In the genomic region with DNA sequence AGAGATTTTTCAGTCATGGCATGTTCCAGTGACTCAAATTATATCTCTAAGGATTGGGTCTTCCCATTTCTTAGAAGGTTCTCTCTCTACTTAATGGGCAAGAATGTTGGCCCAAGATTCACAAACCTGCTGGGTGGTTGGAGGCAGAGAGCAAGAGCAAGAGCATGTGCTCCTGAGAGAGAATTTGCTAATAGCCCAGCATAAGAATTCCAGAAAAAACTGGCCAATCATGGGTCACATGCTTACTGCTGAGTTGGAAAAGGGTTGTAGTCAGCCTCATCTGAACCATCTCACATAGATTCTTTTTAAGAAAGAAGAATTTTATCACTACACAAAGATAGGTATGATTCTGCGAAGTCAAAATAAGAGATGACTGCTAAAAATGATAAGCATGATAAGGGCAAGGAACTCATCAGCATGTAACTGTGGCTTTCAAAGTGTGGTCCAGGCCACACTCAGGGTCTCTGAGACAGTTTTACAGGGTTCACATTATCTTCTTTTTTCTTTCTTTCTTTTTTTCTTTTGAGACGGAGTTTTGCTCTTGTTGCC, we compare ENCODE assay signal across 21 cellular contexts. TPM values are rescaled to one million over a fixed set of nuclear protein-coding genes. Genes with fewer than 3 reads are reported as not detected.
A peak's percentile ranks its signal among the peaks of the same experiment; 100 is the strongest.
DNase-seq lines count a peak whose midpoint lies in the region; ATAC-seq and TF ChIP-seq lines count a peak whose summit lies in the region.
"Had no signal": no experiment of that assay in that cellular context is flagged by ENCODE, and none has a peak within 500 bp of the region (broad histone marks: within the 10 kb centered on the region; RNA-seq: fewer than 3 reads in every experiment).

No MANE protein-coding gene starts in this region.

- WGBS in neuronal stem cell (ENCODE audit: extremely low coverage in 2 of 2, insufficient read length in 2 of 2, insufficient replicate concordance in 1 of 2), 2 donors, result no CpG with 5 or more reads among the region's 2 CpGs

- no peak overlapping the region for H3K27ac ChIP-seq in CD4-positive, alpha-beta T cell (ENCODE audit: low read depth, low read length)
- H3K27ac ChIP-seq in HCT116 (ENCODE audit: low read depth, low read length), result no peak overlapping the region
- H3K27ac ChIP-seq in neuronal stem cell (replicated peaks; ENCODE audit: low read length), result no peak overlapping the region
- H3K27ac ChIP-seq: C4-2B, GM23248, SK-N-MC had no signal

- H3K4me1 ChIP-seq in HCT116 (ENCODE audit: control insufficient read depth in 1 of 2, insufficient read depth in 2 of 2, low read length in 2 of 2), result peaks cover 0 to 29% of the 10 kb centered on the region in 2 experiments; a peak in 3 of 4 replicates
- H3K4me1 ChIP-seq in neuronal stem cell (ENCODE audit: control insufficient read depth in 2 of 2, insufficient read depth in 1 of 2, low read depth in 1 of 2, low read length in 2 of 2), result peaks cover 0 to 2% of the 10 kb centered on the region in 2 donors

- H3K9me3 Mint-ChIP-seq in CD4-positive, alpha-beta T cell, result peaks cover 4% of the 10 kb centered on the region

- CTCF ChIA-PET in CD4-positive, alpha-beta T cell (lab: Charles Lee), result no interaction called here
- CTCF ChIA-PET in HCT116 (lab: Charles Lee), result no interaction called here

- H3K36me3 Mint-ChIP-seq in CD4-positive, alpha-beta T cell (ENCODE audit: low read depth), result no peaks in the 10 kb centered on the region

- no peaks in the 10 kb centered on the region for H4K20me1 ChIP-seq in HCT116 (ENCODE audit: insufficient read depth)

- no peak overlapping the region for H3K4me3 ChIP-seq in HCT116 (replicated peaks in 1 of 2; ENCODE audit: low read depth in 1 of 2, low read length in 2 of 2)
- no peak overlapping the region for H3K4me3 ChIP-seq in choroid plexus epithelial cell (ENCODE audit: low read depth, low read length)
- no peak overlapping the region for H3K4me3 ChIP-seq in neuronal stem cell (ENCODE audit: low read length in 2 of 2)
- H3K4me3 ChIP-seq: GM23248, SK-N-MC had no signal

- H3K4me2 ChIP-seq in HCT116 (ENCODE audit: low read length), result no peak overlapping the region
- H3K4me2 ChIP-seq in neuronal stem cell (ENCODE audit: insufficient read depth, low read length, poor library complexity, severe bottlenecking), result no peak overlapping the region

- H3K36me3 ChIP-seq in HCT116 (ENCODE audit: control insufficient read depth in 1 of 2, insufficient read depth in 2 of 2, low read length in 2 of 2) (no peaks in the 10 kb centered on the region), neuronal stem cell (replicated peaks in 1 of 2; ENCODE audit: control insufficient read depth in 2 of 2, insufficient read depth in 2 of 2, low read length in 2 of 2) (no peaks in the 10 kb centered on the region)

- POLR2A ChIA-PET in CD4-positive, alpha-beta T cell (lab: Charles Lee), result interaction anchor here (0.8 kb wide), 1 partner anchor 17 kb away, joined by 3 read pairs; no protein-coding TSS in a partner anchor
- POLR2A ChIA-PET in HCT116 (lab: Charles Lee), result no interaction called here

- H3K9ac ChIP-seq in HCT116 (ENCODE audit: low read length), result no peak overlapping the region
- H3K9ac ChIP-seq in neuronal stem cell (ENCODE audit: low read depth, low read length, poor library complexity), result no peak overlapping the region
- H3K9ac ChIP-seq: GM23248 had no signal

- peak overlapping the region; percentile 65 for H2AFZ ChIP-seq in HCT116 (ENCODE audit: low read depth, low read length, poor library complexity, severe bottlenecking)
- peak overlapping the region; percentile 6 for H2AFZ ChIP-seq in neuronal stem cell (ENCODE audit: low read length)
- H2AFZ ChIP-seq: GM23248 had no signal

- no peaks in the 10 kb centered on the region for H3K9me2 ChIP-seq in HCT116 (ENCODE audit: insufficient read depth)

- RAD21 ChIA-PET in HCT116 (lab: Charles Lee; ENCODE audit: low non-redundant PET in 1 of 2, low total read pairs in 2 of 2, uncharacterized antibody in 2 of 2, unreplicated experiment in 2 of 2), result no interaction called here

- intact Hi-C loops in CD4-positive, alpha-beta T cell (cut with DNase I, micrococcal nuclease), result loop anchor here in 1 of 2 experiments (2.0 to 10.0 kb wide), 3 partner anchors 33 to 595 kb away; no protein-coding TSS in a partner anchor
- intact Hi-C loops in HCT116 (cut with micrococcal nuclease), result no loop called here

- H3K27ac Mint-ChIP-seq in CD4-positive, alpha-beta T cell, result peak overlapping the region; percentile 17

- no peak overlapping the region for H2BK5ac ChIP-seq in neuronal stem cell (ENCODE audit: low read length)

- H2BK120ac ChIP-seq in neuronal stem cell (ENCODE audit: low read depth, low read length), result no peak overlapping the region

- no peak overlapping the region for H3K23ac ChIP-seq in neuronal stem cell (ENCODE audit: low read depth, low read length, poor library complexity)

- TF ChIP-seq RAD21 in HCT116 (IDR thresholded peaks at IDR 0.05; ENCODE audit: low read depth), result no peak

- BruUV-seq in HCT116 (replicated peaks; lab: Mats Ljungman, UMichigan), result no TSS peak

- no peaks in the 10 kb centered on the region for H3K27me3 ChIP-seq in CD4-positive, alpha-beta T cell (ENCODE audit: control insufficient read depth, insufficient read depth, low read length)
- H3K27me3 ChIP-seq in HCT116 (ENCODE audit: insufficient read depth, low read length) (no peaks in the 10 kb centered on the region), neuronal stem cell (ENCODE audit: control insufficient read depth in 3 of 3, insufficient read depth in 3 of 3, low read depth in 1 of 3, low read length in 3 of 3) (no peaks in the 10 kb centered on the region)

- DNase-seq in CD4-positive, alpha-beta T cell, result no peak
- DNase-seq in HCT116 (ENCODE audit: low read depth, low spot score) (no peak), choroid plexus epithelial cell (ENCODE audit: low read depth) (peak; percentile 26), neuronal stem cell (ENCODE audit: low spot score) (no peak), KBM-7 (no peak), H4 (ENCODE audit: low spot score) (no peak), globus pallidus (ENCODE audit: low spot score) (no peak)
- DNase-seq: COR-L47, DMS79, GM23248, MM.1S, NCI-H1048, NCI-H1417 treated with DMSO at 0.1 percent for 48 hours, NCI-H187, NCI-H446, NCI-H526, PC-3, RPMI8226, SHP77 had no signal

- H3K79me2 ChIP-seq in HCT116 (ENCODE audit: insufficient read depth, low read length), result no peaks in the 10 kb centered on the region

- no peak overlapping the region for H2AK5ac ChIP-seq in neuronal stem cell (ENCODE audit: low read depth, low read length)

- no peak overlapping the region for H4K8ac ChIP-seq in neuronal stem cell (ENCODE audit: low read depth, low read length)

- TF ChIP-seq CTCF in CD4-positive, alpha-beta T cell (IDR thresholded peaks at IDR 0.05), result no peak
- TF ChIP-seq CTCF in HCT116 (IDR thresholded peaks at IDR 0.05 in 2 of 3, conservative IDR thresholded peaks at IDR 0.05 in 1 of 3; ENCODE audit: borderline replicate concordance in 1 of 3, insufficient read depth in 1 of 3, low read depth in 2 of 3, low read length in 2 of 3) (no peak), choroid plexus epithelial cell (conservative IDR thresholded peaks at IDR 0.05; ENCODE audit: low read depth, low read length) (no peak)

- no peak overlapping the region for H2BK15ac ChIP-seq in neuronal stem cell (ENCODE audit: low read length)

- no peaks in the 10 kb centered on the region for H3K27me3 Mint-ChIP-seq in CD4-positive, alpha-beta T cell

- H2BK12ac ChIP-seq in neuronal stem cell (ENCODE audit: low read length), result no peak overlapping the region

- in situ Hi-C loops in KBM-7 (cut with MboI; ENCODE audit: low pct_unique_long_range_greater_than_20kb, low sequenced_read_pairs), result no loop called here

- no peaks in the 10 kb centered on the region for H3K79me1 ChIP-seq in neuronal stem cell (ENCODE audit: low read depth, low read length)

- H3K4me1 Mint-ChIP-seq in CD4-positive, alpha-beta T cell (ENCODE audit: low read depth), result peaks cover 46% of the 10 kb centered on the region

- ATAC-seq in CD4-positive, alpha-beta T cell (ENCODE audit: poor library complexity), result no peak
- ATAC-seq in HCT116, result no peak
- ATAC-seq: PC-3 had no signal

- no peaks in the 10 kb centered on the region for H3K9me3 ChIP-seq in CD4-positive, alpha-beta T cell (ENCODE audit: control insufficient read depth, low read length)
- H3K9me3 ChIP-seq in HCT116 (ENCODE audit: control insufficient read depth in 1 of 2, insufficient read depth in 1 of 2, low read depth in 1 of 2, low read length in 2 of 2) (no peaks in the 10 kb centered on the region), neuronal stem cell (replicated peaks in 1 of 2; ENCODE audit: control insufficient read depth in 2 of 2, insufficient read depth in 1 of 2, low read depth in 1 of 2, low read length in 2 of 2) (no peaks in the 10 kb centered on the region)

- no peak for TF ChIP-seq POLR2A in HCT116 (IDR thresholded peaks at IDR 0.05; ENCODE audit: borderline replicate concordance, extremely low read depth, insufficient read depth, insufficient read length)

- no peak overlapping the region for H3K4me3 Mint-ChIP-seq in CD4-positive, alpha-beta T cell

- H3K4ac ChIP-seq in neuronal stem cell (ENCODE audit: low read length), result no peak overlapping the region

- H4K91ac ChIP-seq in neuronal stem cell (ENCODE audit: low read depth, low read length, poor library complexity), result no peak overlapping the region

- H3K18ac ChIP-seq in neuronal stem cell (ENCODE audit: low read length), result no peak overlapping the region

- H3K14ac ChIP-seq in neuronal stem cell (ENCODE audit: low read length), result no peak overlapping the region

TF ChIP-seq in HCT116, 20 proteins besides CTCF, POLR2A, EP300 and RAD21 (continues in another document):
- no peak for TF ChIP-seq EGR1 (IDR thresholded peaks at IDR 0.05; ENCODE audit: low read depth)
- TF ChIP-seq TCF7L2 (IDR thresholded peaks at IDR 0.05; ENCODE audit: borderline replicate concordance, extremely low read depth, insufficient read depth, insufficient read length), result no peak
- no peak for TF ChIP-seq EZH2phosphoT487 (IDR thresholded peaks at IDR 0.05; ENCODE audit: borderline replicate concordance)
- TF ChIP-seq CEBPB (IDR thresholded peaks at IDR 0.05; ENCODE audit: low read depth), result no peak
- TF ChIP-seq ZFX (IDR thresholded peaks at IDR 0.05), result no peak

RNA-seq across cellular contexts. Expression of gene VCL, which starts 8.2 kb away (rescaled TPM):
- total RNA-seq in CD4-positive, alpha-beta T cell, result 10 to 100 TPM; 18.5 to 19.7 TPM
- 106 TPM for total RNA-seq in HCT116 (2021; ENCODE audit: unreplicated experiment)
- polyA plus RNA-seq in HCT116 (2012), result 42.1 and 51.9 TPM in 2 replicates
- 72.7 TPM for polyA plus RNA-seq in neuronal stem cell (2013, experiment 1 of 2)
- polyA plus RNA-seq in neuronal stem cell (2013, experiment 2 of 2), result 73.3 TPM
- 47.1 and 53.0 TPM in 2 replicates for total RNA-seq in H4 (2014; rRNA removed; shearing (Covaris generic))
